ENCODE assay signal across 13 cellular contexts in the genomic region with DNA sequence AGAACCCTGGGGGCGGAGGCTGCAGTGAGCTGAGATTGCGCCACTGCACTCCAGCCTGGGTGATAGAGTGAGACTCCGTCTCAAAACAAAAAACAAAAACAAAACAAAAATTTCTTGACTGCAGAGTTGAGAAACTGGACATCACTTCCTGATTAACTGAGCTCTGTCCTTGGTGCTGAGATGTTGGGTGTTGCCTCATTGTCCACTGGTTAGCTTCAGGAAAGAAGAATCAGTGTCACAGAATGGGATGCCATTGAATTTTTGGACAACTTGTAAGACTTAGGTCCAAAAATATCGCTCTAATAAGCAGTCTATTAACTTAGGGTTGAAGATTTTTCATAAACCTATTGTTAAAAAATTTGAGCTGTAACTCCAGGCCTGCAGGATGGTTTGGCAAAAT. TPM values are rescaled to one million over a fixed set of nuclear protein-coding genes. Genes with fewer than 3 reads are reported as not detected.
DNase-seq lines count a peak whose midpoint lies in the region; FAIRE-seq and TF ChIP-seq lines count a peak whose summit lies in the region.
"Had no signal": no experiment of that assay in that cellular context is flagged by ENCODE, and none has a peak within 500 bp of the region (broad histone marks: within the 10 kb centered on the region; RNA-seq: fewer than 3 reads in every experiment).

No MANE protein-coding gene starts in this region.

- no peak overlapping the region for H3K27ac ChIP-seq in PC-9
- H3K27ac ChIP-seq: KMS-11, parathyroid adenoma had no signal

- no peak overlapping the region for H3K4me2 ChIP-seq in PC-9
- H3K4me2 ChIP-seq: KMS-11 had no signal

- no peaks in the 10 kb centered on the region for H3F3A ChIP-seq in PC-9 (ENCODE audit: insufficient read depth, low read depth)

- no peaks in the 10 kb centered on the region for H3K9me3 ChIP-seq in PC-9 (ENCODE audit: insufficient read depth, low read depth)
- H3K9me3 ChIP-seq: HAP-1 had no signal

- intact Hi-C loops in PC-9 (cut with micrococcal nuclease; ENCODE audit: unreplicated experiment) (no loop called here), posterior vena cava (cut with DNase I) (no loop called here)

- TF ChIP-seq CTCF in choroid plexus epithelial cell (conservative IDR thresholded peaks at IDR 0.05; ENCODE audit: low read depth, low read length) (no peak), D721Med (IDR thresholded peaks at IDR 0.05; ENCODE audit: insufficient read depth, missing control alignments) (no peak), PC-9 (conservative IDR thresholded peaks at IDR 0.05) (no peak)

- H3K4me3 ChIP-seq in choroid plexus epithelial cell (ENCODE audit: low read depth, low read length): no peak overlapping the region
- no peak overlapping the region for H3K4me3 ChIP-seq in PC-9
- H3K4me3 ChIP-seq: HAP-1 had no signal

- no peaks in the 10 kb centered on the region for H3K36me3 ChIP-seq in PC-9 (ENCODE audit: low read depth)
- H3K36me3 ChIP-seq: HAP-1 had no signal

- POLR2A ChIA-PET in PC-9 (lab: Charles Lee; ENCODE audit: unreplicated experiment): interaction anchor here (0.6 kb wide), 1 partner anchor 81 kb away, joined by 4 read pairs; no protein-coding TSS in a partner anchor

- H4K20me1 ChIP-seq in PC-9 (ENCODE audit: insufficient read depth): no peaks in the 10 kb centered on the region

- no TSS peak for BruUV-seq in PC-9 (replicated peaks; lab: Mats Ljungman, UMichigan)

- DNase-seq in H54 (ENCODE audit: insufficient read length, low spot score): peak; percentile 32
- peak; percentile 41 for DNase-seq in NCI-H460 (ENCODE audit: extremely low read depth, low read depth)
- peak; percentile 65 for DNase-seq in choroid plexus epithelial cell (ENCODE audit: low read depth)
- DNase-seq in myocyte (ENCODE audit: low read depth): peak; percentile 73
- no peak for DNase-seq in D721Med (ENCODE audit: insufficient read length, low spot score)
- DNase-seq in inferior parietal cortex (ENCODE audit: extremely low spot score): no peak
- DNase-seq in PC-9: no peak
- no peak for DNase-seq in posterior vena cava (ENCODE audit: low spot score)
- DNase-seq: activated naive CD4-positive, alpha-beta T cell; SW 1271 had no signal

- no peak overlapping the region for H2AFZ ChIP-seq in PC-9
- H2AFZ ChIP-seq: parathyroid adenoma had no signal

- no peak for TF ChIP-seq POLR2A in H54 (IDR thresholded peaks at IDR 0.05; ENCODE audit: low read depth, low read length)

- FAIRE-seq in H54 (lab: Jason Lieb, UNC): no peak
- FAIRE-seq in D721Med (lab: Jason Lieb, UNC): no peak

- no peaks in the 10 kb centered on the region for H3K9me2 ChIP-seq in PC-9 (ENCODE audit: insufficient read depth)

- CTCF ChIA-PET in PC-9 (lab: Charles Lee): no interaction called here

- peaks cover 79% of the 10 kb centered on the region for H3K27me3 ChIP-seq in PC-9 (ENCODE audit: insufficient read depth, low read depth)

- H3K4me1 ChIP-seq in PC-9 (replicated peaks; ENCODE audit: insufficient read depth): no peaks in the 10 kb centered on the region
- H3K4me1 ChIP-seq: HAP-1, parathyroid adenoma had no signal

- no peaks in the 10 kb centered on the region for H3K79me2 ChIP-seq in PC-9 (ENCODE audit: low read depth)
- H3K79me2 ChIP-seq: parathyroid adenoma had no signal

RNA-seq across cellular contexts. Expression of gene KCNA10, which starts 23.8 kb away (rescaled TPM):
- not detected in 2 replicates for total RNA-seq in NCI-H460 (2014; rRNA removed; shearing (Covaris generic))
- not detected in 2 replicates for polyA plus RNA-seq in NCI-H460 (2014; cell fraction: nucleus; rRNA removed)
- total RNA-seq in myocyte (0.42 TPM in 1 of 2 replicates, not detected in the other), PC-9 (2021) (not detected in 2 replicates), posterior vena cava (not detected)
- not detected for polyA plus RNA-seq in myocyte (2012)

Comparison
In these comparisons a context has a peak if more than half of its experiments do, and no peak if none do; other contexts are left out.
1. DNase-seq: peak in H54 (single experiment), NCI-H460 (single experiment), choroid plexus epithelial cell (single experiment) and myocyte (single experiment); none in D721Med (single experiment), inferior parietal cortex (single experiment), PC-9 (0 of 2) and posterior vena cava (single experiment).